8 cellular contexts compared by ENCODE assay signal in genomic region chr19:41570639-41571112, GRCh38. TPM values are rescaled to one million over a fixed set of nuclear protein-coding genes. Genes with fewer than 3 reads are reported as not detected.
A peak's percentile ranks its signal among the peaks of the same experiment; 100 is the strongest.
DNase-seq lines count a peak whose midpoint lies in the region; ATAC-seq and TF ChIP-seq lines count a peak whose summit lies in the region.

No MANE protein-coding gene starts in this region.

- H3K4me1 Mint-ChIP-seq in activated CD4-positive, alpha-beta T cell treated with anti-CD3 and anti-CD28 coated beads, Interleukin-2, amount 10 ng/mL, durations not matched to agents 7 days and 5 days, result peaks cover 23% of the 10 kb centered on the region

- H4K20me1 ChIP-seq in BLaER1, result peaks cover 83% of the 10 kb centered on the region

- H3K9me3 Mint-ChIP-seq in activated CD4-positive, alpha-beta T cell treated with anti-CD3 and anti-CD28 coated beads, Interleukin-2, amount 10 ng/mL, durations not matched to agents 7 days and 5 days, result no peaks in the 10 kb centered on the region

- H3K4me1 ChIP-seq in BLaER1, result peaks cover 27% of the 10 kb centered on the region

- DNase-seq in HEK293T (ENCODE audit: extremely low spot score), result peak; percentile 82
- DNase-seq in NCI-H526 (lab: John Stamatoyannopoulos, UW), result peak; percentile 22 to 84
- DNase-seq in activated CD4-positive, alpha-beta T cell treated with anti-CD3 and anti-CD28 coated beads, Interleukin-2, amount 10 ng/mL, durations not matched to agents 7 days and 5 days, result peak; percentile 86
- peak; percentile 89 for DNase-seq in dermis blood vessel endothelial cell
- DNase-seq in lung microvascular endothelial cell (ENCODE audit: low read depth in 2 of 2), result peak; percentile 80 to 83
- peak; percentile 69 for DNase-seq in stimulated activated CD8-positive, alpha-beta memory T cell treated with anti-CD3 and anti-CD28 coated beads, Interleukin-15, amount 100 ng/mL, for 1 hour (ENCODE audit: low read depth)

- H3K27ac ChIP-seq in BLaER1, result no peak overlapping the region

- no peak overlapping the region for H3K4me3 Mint-ChIP-seq in activated CD4-positive, alpha-beta T cell treated with anti-CD3 and anti-CD28 coated beads, Interleukin-2, amount 10 ng/mL, durations not matched to agents 7 days and 5 days

- no peak overlapping the region for H3K9ac ChIP-seq in BLaER1

- no peaks in the 10 kb centered on the region for H3K27me3 Mint-ChIP-seq in activated CD4-positive, alpha-beta T cell treated with anti-CD3 and anti-CD28 coated beads, Interleukin-2, amount 10 ng/mL, durations not matched to agents 7 days and 5 days

- CTCF ChIA-PET in HEK293T (lab: Yijun Ruan, JAX), result interaction anchor here (0.6 to 1.2 kb wide), 7 partner anchors 8 to 131 kb away, joined by 3 to 12 read pairs (median 4); partner anchors contain the start of gene DMAC2
- CTCF ChIA-PET in activated CD4-positive, alpha-beta T cell treated with anti-CD3 and anti-CD28 coated beads, Interleukin-2, amount 10 ng/mL, durations not matched to agents 7 days and 5 days (lab: Charles Lee), result interaction anchor here (0.5 to 4.1 kb wide), 24 partner anchors 10 to 243 kb away, joined by 3 to 34 read pairs (median 4); no protein-coding TSS in a partner anchor

- POLR2A ChIA-PET in HEK293T (lab: Yijun Ruan, JAX), result interaction anchor here (1.4 kb wide), 1 partner anchor 10 kb away, joined by 3 read pairs; no protein-coding TSS in a partner anchor
- POLR2A ChIA-PET in activated CD4-positive, alpha-beta T cell treated with anti-CD3 and anti-CD28 coated beads, Interleukin-2, amount 10 ng/mL, durations not matched to agents 7 days and 5 days (lab: Charles Lee), result no interaction called here

- peaks cover 3% of the 10 kb centered on the region; the same call in 1 of the 2 replicates for H3K9me3 ChIP-seq in BLaER1

- no peak for ATAC-seq in GM18870 (IDR thresholded peaks at IDR 0.05; ENCODE audit: unreplicated experiment)

- no peak overlapping the region for H3K27ac Mint-ChIP-seq in activated CD4-positive, alpha-beta T cell treated with anti-CD3 and anti-CD28 coated beads, Interleukin-2, amount 10 ng/mL, durations not matched to agents 7 days and 5 days

- no peaks in the 10 kb centered on the region for H3K27me3 ChIP-seq in BLaER1

- no peak overlapping the region for H3K4me3 ChIP-seq in BLaER1

- H3K36me3 ChIP-seq in BLaER1, result peaks cover 61% of the 10 kb centered on the region

- H3K36me3 Mint-ChIP-seq in activated CD4-positive, alpha-beta T cell treated with anti-CD3 and anti-CD28 coated beads, Interleukin-2, amount 10 ng/mL, durations not matched to agents 7 days and 5 days (ENCODE audit: low read depth), result peaks cover 42% of the 10 kb centered on the region

- peak overlapping the region; percentile 4; the same call in 1 of the 2 replicates for H3K4me2 ChIP-seq in BLaER1

TF ChIP-seq in HEK293T, 16 proteins besides CTCF, POLR2A, EP300 and RAD21:
- no peak for TF ChIP-seq TARDBP (IDR thresholded peaks at IDR 0.05)
- no peak for TF ChIP-seq SP1 (IDR thresholded peaks at IDR 0.05)
- TF ChIP-seq CTBP1 (IDR thresholded peaks at IDR 0.05; ENCODE audit: borderline replicate concordance), result no peak
- TF ChIP-seq SUZ12 (IDR thresholded peaks at IDR 0.05), result no peak
- TF ChIP-seq FOXK2 (IDR thresholded peaks at IDR 0.05), result no peak
- no peak for TF ChIP-seq BHLHE40 (IDR thresholded peaks at IDR 0.05; ENCODE audit: borderline replicate concordance)
- TF ChIP-seq FOXM1 (IDR thresholded peaks at IDR 0.05; ENCODE audit: borderline replicate concordance), result no peak
- TF ChIP-seq ELF4 (IDR thresholded peaks at IDR 0.05), result no peak
- TF ChIP-seq L3MBTL2 (conservative IDR thresholded peaks at IDR 0.05), result no peak
- TF ChIP-seq FOXA1 (IDR thresholded peaks at IDR 0.05), result no peak
- TF ChIP-seq ARNT (IDR thresholded peaks at IDR 0.05), result no peak
- TF ChIP-seq NFRKB (IDR thresholded peaks at IDR 0.05), result no peak
- TF ChIP-seq HDGF (IDR thresholded peaks at IDR 0.05; ENCODE audit: borderline replicate concordance), result no peak
- TF ChIP-seq, protein P1, sequence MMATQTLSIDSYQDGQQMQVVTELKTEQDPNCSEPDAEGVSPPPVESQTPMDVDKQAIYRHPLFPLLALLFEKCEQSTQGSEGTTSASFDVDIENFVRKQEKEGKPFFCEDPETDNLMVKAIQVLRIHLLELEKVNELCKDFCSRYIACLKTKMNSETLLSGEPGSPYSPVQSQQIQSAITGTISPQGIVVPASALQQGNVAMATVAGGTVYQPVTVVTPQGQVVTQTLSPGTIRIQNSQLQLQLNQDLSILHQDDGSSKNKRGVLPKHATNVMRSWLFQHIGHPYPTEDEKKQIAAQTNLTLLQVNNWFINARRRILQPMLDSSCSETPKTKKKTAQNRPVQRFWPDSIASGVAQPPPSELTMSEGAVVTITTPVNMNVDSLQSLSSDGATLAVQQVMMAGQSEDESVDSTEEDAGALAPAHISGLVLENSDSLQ (IDR thresholded peaks at IDR 0.05), result no peak
- TF ChIP-seq ZNF384 (IDR thresholded peaks at IDR 0.05), result no peak
- no peak for TF ChIP-seq LEF1 (IDR thresholded peaks at IDR 0.05; ENCODE audit: borderline replicate concordance)

RNA-seq across cellular contexts. Expression of gene CEACAM21, which starts 5.3 kb away (rescaled TPM):
- 10 to 100 TPM; 72.0 to 78.3 TPM for total RNA-seq in activated CD4-positive, alpha-beta T cell treated with anti-CD3 and anti-CD28 coated beads, Interleukin-2, amount 10 ng/mL, durations not matched to agents 7 days and 5 days
- total RNA-seq in dermis blood vessel endothelial cell (3.2 and 9.4 TPM in 2 replicates), lung microvascular endothelial cell (6.8 and 10.7 TPM in 2 replicates)

RNA-seq across cellular contexts. Expression of gene CEACAM4, which starts 56.2 kb away (rescaled TPM):
- not detected for total RNA-seq in activated CD4-positive, alpha-beta T cell treated with anti-CD3 and anti-CD28 coated beads, Interleukin-2, amount 10 ng/mL, durations not matched to agents 7 days and 5 days
- total RNA-seq in dermis blood vessel endothelial cell (not detected in 2 replicates), lung microvascular endothelial cell (not detected in 2 replicates)
